In genomic region chr5:96218653-96219052, GRCh38 we compare ENCODE assay signal across 25 cellular contexts.
"Had no signal": no experiment of that assay in that cellular context is flagged by ENCODE, and none has a peak within 500 bp of the region (broad histone marks: within the 10 kb centered on the region; RNA-seq: fewer than 3 reads in every experiment).

No MANE protein-coding gene starts in this region.

- H3K9me3 ChIP-seq: gastroesophageal sphincter, psoas muscle, right lobe of liver, spleen, testis, transverse colon had no signal

- H3K27ac ChIP-seq: dorsolateral prefrontal cortex, gastroesophageal sphincter, parathyroid adenoma, psoas muscle, right lobe of liver, spleen, testis, transverse colon had no signal

- H3K4me1 ChIP-seq: parathyroid adenoma, psoas muscle, spleen, testis had no signal

- H3K27ac Mint-ChIP-seq: naive B cell; nephron; stimulated activated naive B cell treated with anti-CD40 and anti-IgM and Interleukin-4, amounts not matched to agents 10 μg/mL and 1 μg/mL and 100 μg/mL, for 72 hours had no signal

- H3K36me3 Mint-ChIP-seq: naive B cell; stimulated activated naive B cell treated with anti-CD40 and anti-IgM and Interleukin-4, amounts not matched to agents 10 μg/mL and 1 μg/mL and 100 μg/mL, for 72 hours had no signal

- H3K4me3 ChIP-seq: dorsolateral prefrontal cortex, gastroesophageal sphincter, lung, psoas muscle, right lobe of liver, spleen, testis, transverse colon had no signal

- H3K79me2 ChIP-seq: parathyroid adenoma had no signal

- DNase-seq: cortex of kidney; dorsolateral prefrontal cortex; effector CD8-positive, alpha-beta T cell; glutamatergic neuron; left colon; left ventricle myocardium superior; mesendoderm; naive B cell; occipital lobe; psoas muscle; retina; right lobe of liver; spleen; stimulated activated CD4-positive, alpha-beta T cell treated with anti-CD3 and anti-CD28 coated beads, Interleukin-15, amount 100 ng/mL, for 24 hours; stimulated activated CD4-positive, alpha-beta T cell treated with anti-CD3 and anti-CD28 coated beads, Interleukin-1b, Interleukin-23, amount 100 ng/mL, for 48 hours; stimulated activated CD4-positive, alpha-beta T cell treated with anti-CD3 and anti-CD28 coated beads, Interleukin-4, amount 100 ng/mL, for 24 hours; stimulated activated naive B cell treated with anti-CD40 and anti-IgM and Interleukin-4, amounts not matched to agents 10 μg/mL and 1 μg/mL and 100 μg/mL, for 72 hours; stimulated activated naive CD8-positive, alpha-beta T cell treated with anti-CD3 and anti-CD28 coated beads, Interleukin-15, amount 100 ng/mL, for 72 hours; testis; transverse colon had no signal

- H3K9ac ChIP-seq: parathyroid adenoma had no signal

- ATAC-seq: esophagus mucosa; gastroesophageal sphincter; left colon; left ventricle myocardium superior; psoas muscle; right lobe of liver; stimulated activated naive B cell treated with anti-CD40 and anti-IgM and Interleukin-4, amounts not matched to agents 10 μg/mL and 1 μg/mL and 100 μg/mL, for 72 hours; stimulated activated naive CD8-positive, alpha-beta T cell treated with anti-CD3 and anti-CD28 coated beads, Interleukin-15, amount 100 ng/mL, for 72 hours had no signal

- H3K27me3 ChIP-seq: dorsolateral prefrontal cortex, gastroesophageal sphincter, right lobe of liver, spleen, testis, transverse colon had no signal

- H3K4me1 Mint-ChIP-seq: naive B cell; nephron; stimulated activated naive B cell treated with anti-CD40 and anti-IgM and Interleukin-4, amounts not matched to agents 10 μg/mL and 1 μg/mL and 100 μg/mL, for 72 hours; stimulated activated naive CD8-positive, alpha-beta T cell treated with anti-CD3 and anti-CD28 coated beads, Interleukin-15, amount 100 ng/mL, for 72 hours had no signal

- H3K36me3 ChIP-seq: gastroesophageal sphincter, right lobe of liver, spleen, transverse colon had no signal

- H3K27me3 Mint-ChIP-seq: naive B cell had no signal

- H2AFZ ChIP-seq: parathyroid adenoma had no signal

- H3K9me3 Mint-ChIP-seq: nephron; stimulated activated naive CD8-positive, alpha-beta T cell treated with anti-CD3 and anti-CD28 coated beads, Interleukin-15, amount 100 ng/mL, for 72 hours had no signal

- H3K4me3 Mint-ChIP-seq: naive B cell; nephron; stimulated activated naive B cell treated with anti-CD40 and anti-IgM and Interleukin-4, amounts not matched to agents 10 μg/mL and 1 μg/mL and 100 μg/mL, for 72 hours; stimulated activated naive CD8-positive, alpha-beta T cell treated with anti-CD3 and anti-CD28 coated beads, Interleukin-15, amount 100 ng/mL, for 72 hours had no signal
